In the genomic region with DNA sequence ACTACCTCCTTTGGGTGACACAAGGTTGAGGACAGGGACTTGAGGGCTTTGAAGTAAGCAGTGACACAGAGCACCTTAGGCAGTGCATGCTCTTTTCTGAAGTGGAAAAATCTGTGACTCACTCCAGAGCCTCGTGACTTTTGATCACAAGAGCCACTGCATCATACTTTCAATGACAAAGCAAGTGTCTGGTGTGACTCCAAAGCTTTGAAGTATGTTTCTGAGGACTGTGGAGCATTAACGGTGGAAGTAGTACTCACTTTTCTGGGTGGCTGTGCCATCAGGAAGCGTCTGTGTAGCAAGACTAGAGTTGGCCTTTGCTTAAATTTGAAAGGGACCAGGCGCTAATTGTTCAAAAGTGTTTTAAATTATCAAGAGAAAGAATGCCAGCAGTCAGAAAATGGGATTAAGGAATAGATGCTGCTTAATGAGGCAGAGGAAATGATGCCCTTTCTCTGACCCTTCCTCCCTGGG, we compare ENCODE assay signal across 10 cellular contexts.
DNase-seq lines count a peak whose midpoint lies in the region; ATAC-seq and TF ChIP-seq lines count a peak whose summit lies in the region.
"Had no signal": no experiment of that assay in that cellular context is flagged by ENCODE, and none has a peak within 500 bp of the region (broad histone marks: within the 10 kb centered on the region; RNA-seq: fewer than 3 reads in every experiment).

No MANE protein-coding gene starts in this region.

- peak overlapping the region; percentile 51 for H3K4me2 ChIP-seq in neural progenitor cell

- no peak overlapping the region for H3K4me3 Mint-ChIP-seq in neural progenitor cell
- H3K4me3 Mint-ChIP-seq: activated CD4-positive, alpha-beta T cell treated with anti-CD3 and anti-CD28 coated beads, Interleukin-2, amount 10 ng/mL, durations not matched to agents 7 days and 5 days had no signal

- H3K9me3 ChIP-seq in neural progenitor cell (ENCODE audit: low read depth) = no peaks in the 10 kb centered on the region

- H3K36me3 Mint-ChIP-seq in neural progenitor cell = no peaks in the 10 kb centered on the region

- no peaks in the 10 kb centered on the region for H3K9me3 Mint-ChIP-seq in neural progenitor cell
- H3K9me3 Mint-ChIP-seq: activated CD4-positive, alpha-beta T cell treated with anti-CD3 and anti-CD28 coated beads, Interleukin-2, amount 10 ng/mL, durations not matched to agents 7 days and 5 days had no signal

- no peak for ATAC-seq in HG03280 (IDR thresholded peaks at IDR 0.05; ENCODE audit: unreplicated experiment)

- no peak overlapping the region for H3K4me3 ChIP-seq in Jurkat, Clone E6-1 (ENCODE audit: low read length)
- no peak overlapping the region for H3K4me3 ChIP-seq in epithelial cell of esophagus (ENCODE audit: low read length)
- H3K4me3 ChIP-seq in neural progenitor cell = no peak overlapping the region

- H3K27me3 Mint-ChIP-seq in neural progenitor cell (ENCODE audit: insufficient read depth, low read depth) = peaks cover 18% of the 10 kb centered on the region

- H3F3A ChIP-seq in neural progenitor cell (ENCODE audit: low read depth) = peaks cover 10% of the 10 kb centered on the region

- no peak overlapping the region for H3K27ac ChIP-seq in neural progenitor cell

- TF ChIP-seq CTCF in epithelial cell of esophagus (IDR thresholded peaks at IDR 0.05; ENCODE audit: insufficient read depth, low read depth, low read length, missing control alignments) (no peak), neural progenitor cell (IDR thresholded peaks at IDR 0.05) (no peak)

- peak overlapping the region; percentile 38 for H3K27ac Mint-ChIP-seq in neural progenitor cell
- H3K27ac Mint-ChIP-seq: activated CD4-positive, alpha-beta T cell treated with anti-CD3 and anti-CD28 coated beads, Interleukin-2, amount 10 ng/mL, durations not matched to agents 7 days and 5 days had no signal

- H4K20me1 ChIP-seq in neural progenitor cell (ENCODE audit: low read depth) = no peaks in the 10 kb centered on the region

- H3K4me1 ChIP-seq in neural progenitor cell = peaks cover 33% of the 10 kb centered on the region

- no peaks in the 10 kb centered on the region for H3K79me2 ChIP-seq in neural progenitor cell (ENCODE audit: low read depth)

- no peak overlapping the region for H3K9ac ChIP-seq in neural progenitor cell

- H3K36me3 ChIP-seq in neural progenitor cell = no peaks in the 10 kb centered on the region

- H2AFZ ChIP-seq in neural progenitor cell (replicated peaks) = no peak overlapping the region

- H3K27me3 ChIP-seq in neural progenitor cell = no peaks in the 10 kb centered on the region

- DNase-seq in Daoy (ENCODE audit: low read depth) (peak; percentile 60), epithelial cell of esophagus (ENCODE audit: low read depth) (peak; percentile 77), neural progenitor cell (ENCODE audit: low spot score) (peak; percentile 62), SK-N-DZ (ENCODE audit: low spot score) (no peak)
- DNase-seq in Jurkat, Clone E6-1 (ENCODE audit: low read depth, low spot score) = peak; percentile 11
- DNase-seq in effector CD4-positive, alpha-beta T cell = no peak
- DNase-seq in stimulated activated CD8-positive, alpha-beta memory T cell treated with anti-CD3 and anti-CD28 coated beads, Interleukin-4, amount 100 ng/mL, for 48 hours = no peak
- DNase-seq: activated CD4-positive, alpha-beta T cell treated with anti-CD3 and anti-CD28 coated beads, Interleukin-2, amount 10 ng/mL, durations not matched to agents 7 days and 5 days; NCI-H146 had no signal

- H3K4me1 Mint-ChIP-seq in neural progenitor cell = peaks cover 26% of the 10 kb centered on the region
- H3K4me1 Mint-ChIP-seq: activated CD4-positive, alpha-beta T cell treated with anti-CD3 and anti-CD28 coated beads, Interleukin-2, amount 10 ng/mL, durations not matched to agents 7 days and 5 days had no signal

Comparison
In these comparisons a context has a peak if more than half of its experiments do, and no peak if none do; other contexts are left out.
1. DNase-seq: peak in Daoy (single experiment), Jurkat, Clone E6-1 (single experiment), epithelial cell of esophagus (single experiment) and neural progenitor cell (single experiment); none in SK-N-DZ (single experiment), effector CD4-positive, alpha-beta T cell (single experiment) and stimulated activated CD8-positive, alpha-beta memory T cell treated with anti-CD3 and anti-CD28 coated beads, Interleukin-4, amount 100 ng/mL, for 48 hours (single experiment).